1 cellular context compared by ENCODE assay signal in the genomic region with DNA sequence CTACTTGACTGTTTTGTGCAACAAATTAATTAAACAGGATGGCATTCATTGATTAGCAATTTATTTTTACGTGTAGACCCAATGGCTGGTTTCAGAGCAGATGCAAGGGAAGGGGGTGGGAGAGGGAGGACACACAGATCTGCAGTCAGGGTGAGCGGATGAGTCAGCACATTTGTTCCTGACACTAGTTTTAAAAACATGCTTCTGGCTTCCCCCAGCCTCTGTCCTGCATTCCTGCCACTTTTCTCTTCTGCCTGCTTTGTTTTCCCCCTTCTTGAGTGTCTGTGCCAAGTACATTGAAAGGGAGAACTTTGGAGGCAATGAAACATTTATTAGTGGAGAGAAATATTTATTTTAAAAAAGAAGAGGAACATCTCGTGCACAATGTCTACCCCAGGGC.
TF ChIP-seq lines count a peak whose summit lies in the region.

No MANE protein-coding gene starts in this region.

TF ChIP-seq in A549, 52 proteins besides CTCF, POLR2A, EP300 and RAD21 (continued from another document):
- TF ChIP-seq RNF2 (IDR thresholded peaks at IDR 0.05; ENCODE audit: borderline replicate concordance, low read depth) (no peak), HOXB5 (CRISPR knock-in tag; IDR thresholded peaks at IDR 0.05) (no peak), BHLHE40 (IDR thresholded peaks at IDR 0.05; ENCODE audit: low read depth, low read length) (no peak), HOXA7 (CRISPR knock-in tag; IDR thresholded peaks at IDR 0.05) (no peak), HEYL (CRISPR knock-in tag; IDR thresholded peaks at IDR 0.05) (no peak), NPAS2 (CRISPR knock-in tag; IDR thresholded peaks at IDR 0.05; ENCODE audit: borderline replicate concordance) (no peak), MAZ (IDR thresholded peaks at IDR 0.05; ENCODE audit: borderline replicate concordance, low read depth, low read length) (no peak), FOSL2 (IDR thresholded peaks at IDR 0.05) (no peak), FOSL2 (CRISPR knock-in tag; IDR thresholded peaks at IDR 0.05) (peak; percentile 43; the same call in 1 of the 2 replicates), RFX5 (IDR thresholded peaks at IDR 0.05) (no peak), KDM5A (IDR thresholded peaks at IDR 0.05) (no peak), CHD2 (IDR thresholded peaks at IDR 0.05; ENCODE audit: low read length, partially characterized antibody) (no peak)
- TF ChIP-seq, protein P1, sequence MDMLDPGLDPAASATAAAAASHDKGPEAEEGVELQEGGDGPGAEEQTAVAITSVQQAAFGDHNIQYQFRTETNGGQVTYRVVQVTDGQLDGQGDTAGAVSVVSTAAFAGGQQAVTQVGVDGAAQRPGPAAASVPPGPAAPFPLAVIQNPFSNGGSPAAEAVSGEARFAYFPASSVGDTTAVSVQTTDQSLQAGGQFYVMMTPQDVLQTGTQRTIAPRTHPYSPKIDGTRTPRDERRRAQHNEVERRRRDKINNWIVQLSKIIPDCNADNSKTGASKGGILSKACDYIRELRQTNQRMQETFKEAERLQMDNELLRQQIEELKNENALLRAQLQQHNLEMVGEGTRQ (IDR thresholded peaks at IDR 0.05) = no peak
